ENCODE assay signal across 1 cellular context in the genomic region with DNA sequence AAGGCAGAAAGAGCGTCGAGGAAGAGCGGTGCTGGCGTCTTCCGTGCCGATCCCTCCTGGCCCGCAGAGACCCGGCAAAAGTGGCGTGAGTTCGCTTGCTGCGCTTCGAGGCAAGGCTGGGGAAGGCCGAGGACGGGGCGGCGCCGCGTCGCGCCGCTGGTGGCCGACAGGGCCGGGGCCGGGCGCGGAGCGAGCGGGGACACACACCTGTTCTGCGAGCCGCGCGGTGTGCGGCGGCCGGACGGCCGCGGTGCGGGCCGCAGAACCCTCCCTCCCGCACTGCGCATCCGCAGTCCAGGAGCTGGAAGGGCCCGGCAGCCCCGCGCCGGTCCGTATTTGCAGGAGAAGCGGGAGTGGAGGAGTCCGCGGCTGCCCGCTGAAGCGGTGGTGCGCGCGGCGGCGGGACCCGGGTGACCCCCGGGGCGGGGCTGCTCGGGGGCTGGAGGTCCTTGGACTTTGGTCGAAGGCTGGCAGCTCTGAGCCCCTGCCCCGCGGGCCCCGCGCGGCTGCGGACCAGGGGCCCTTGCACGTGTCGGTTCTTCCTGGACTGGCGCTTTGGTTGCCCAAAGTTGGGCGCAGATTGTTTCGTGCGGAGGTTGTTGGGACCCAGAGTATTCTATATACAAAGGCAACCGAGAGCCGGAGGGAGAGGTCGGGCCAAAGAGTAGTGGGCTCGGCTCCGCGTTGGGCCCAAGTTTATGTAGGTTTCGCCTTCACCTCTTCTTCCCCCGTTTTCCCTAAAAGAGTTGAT.
A peak's percentile ranks its signal among the peaks of the same experiment; 100 is the strongest.
TF ChIP-seq lines count a peak whose summit lies in the region.

No MANE protein-coding gene starts in this region.

TF ChIP-seq in endothelial cell of umbilical vein, 7 proteins besides CTCF, POLR2A, EP300 and RAD21 (continued from another document):
- TF ChIP-seq GATA2 (IDR thresholded peaks at IDR 0.05; ENCODE audit: insufficient read depth, insufficient read length, low read depth, low read length) (no peak), EZH2 (IDR thresholded peaks at IDR 0.05; ENCODE audit: borderline replicate concordance, low read depth, low read length, severe bottlenecking) (peak; percentile 97)
